In the genomic region with DNA sequence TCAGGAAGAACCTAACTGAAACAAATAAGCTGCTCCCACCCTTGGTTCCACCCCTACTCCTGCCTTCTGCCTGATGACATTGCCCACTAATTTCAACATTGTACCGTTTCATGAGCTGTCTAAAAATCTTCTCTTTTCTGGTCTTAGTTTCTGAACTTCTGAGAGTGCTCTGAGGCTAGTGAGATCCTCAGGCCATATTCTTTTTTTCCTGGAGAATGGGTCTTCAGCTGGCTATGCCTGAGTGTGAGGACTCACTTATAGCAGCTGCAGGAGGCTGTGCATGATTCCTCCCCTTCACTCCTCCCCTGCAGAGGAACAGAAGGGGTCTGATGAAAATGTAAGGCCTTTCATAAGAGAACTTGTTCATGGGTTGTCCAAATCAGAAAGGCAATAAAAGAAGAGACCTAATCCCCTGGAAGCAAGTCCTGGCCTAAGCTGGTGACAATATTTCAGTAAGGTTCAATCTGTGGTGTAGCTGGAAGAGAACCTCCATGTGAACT, we compare ENCODE assay signal across 1 cellular context.
TF ChIP-seq lines count a peak whose summit lies in the region.

No MANE protein-coding gene starts in this region.

TF ChIP-seq in endothelial cell of umbilical vein, 7 proteins besides CTCF, POLR2A, EP300 and RAD21:
- TF ChIP-seq POLR2AphosphoS5 (IDR thresholded peaks at IDR 0.05; ENCODE audit: insufficient read depth, low read depth, low read length) (no peak), JUN (IDR thresholded peaks at IDR 0.05; ENCODE audit: borderline replicate concordance, insufficient read depth, insufficient read length, low read depth) (no peak), MYC (IDR thresholded peaks at IDR 0.05; ENCODE audit: low read depth, low read length) (no peak), FOS (IDR thresholded peaks at IDR 0.05; ENCODE audit: borderline replicate concordance, insufficient read depth, low read length) (no peak), EZH2 (IDR thresholded peaks at IDR 0.05; ENCODE audit: borderline replicate concordance, low read depth, low read length, severe bottlenecking) (no peak), GATA2 (IDR thresholded peaks at IDR 0.05; ENCODE audit: insufficient read depth, insufficient read length, low read depth, low read length) (no peak)
- TF ChIP-seq, protein P1, sequence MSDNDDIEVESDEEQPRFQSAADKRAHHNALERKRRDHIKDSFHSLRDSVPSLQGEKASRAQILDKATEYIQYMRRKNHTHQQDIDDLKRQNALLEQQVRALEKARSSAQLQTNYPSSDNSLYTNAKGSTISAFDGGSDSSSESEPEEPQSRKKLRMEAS (IDR thresholded peaks at IDR 0.05; ENCODE audit: insufficient read depth, insufficient read length) = no peak
